ENCODE assay signal across 8 cellular contexts in genomic region chr14:102085944-102086343, GRCh38. TPM values are rescaled to one million over a fixed set of nuclear protein-coding genes. Genes with fewer than 3 reads are reported as not detected.
DNase-seq lines count a peak whose midpoint lies in the region; ATAC-seq, FAIRE-seq and TF ChIP-seq lines count a peak whose summit lies in the region.
"Not testable (repeated sequence)": the region's sequence is repeated elsewhere in the genome, so short reads cannot be mapped to it uniquely, and the experiment has no call there.

No MANE protein-coding gene starts in this region.

- H3K4me3 ChIP-seq in BLaER1 (peak overlapping the region; percentile 91), HUES6 (ENCODE audit: low read depth, low read length) (peak overlapping the region; percentile 73), ascending aorta (peak overlapping the region; percentile 89 to 97), epithelial cell of esophagus (ENCODE audit: low read length) (peak overlapping the region; percentile 73), keratinocyte (ENCODE audit: control insufficient read depth in 2 of 3, extremely low read depth in 1 of 3, insufficient read depth in 2 of 3, low read depth in 1 of 3, low read length in 3 of 3) (peak overlapping the region; percentile 74 to 87 (median 79)), neural cell (ENCODE audit: low read length) (peak overlapping the region; percentile 83)

- H3K4me2 ChIP-seq in BLaER1 (peak overlapping the region; percentile 89), keratinocyte (ENCODE audit: control insufficient read depth, extremely low read depth, insufficient read depth, low read depth, low read length) (peak overlapping the region; percentile 93), neural cell (ENCODE audit: low read length) (peak overlapping the region; percentile 87)

- H3K9me1 ChIP-seq in keratinocyte (ENCODE audit: control insufficient read depth, extremely low read depth, insufficient read depth, low read length), result not testable (repeated sequence)

- not testable (repeated sequence) for H3K9me3 ChIP-seq in BLaER1; HUES6 (ENCODE audit: control insufficient read depth, insufficient read depth, low read depth, low read length); ascending aorta; keratinocyte (ENCODE audit: control insufficient read depth, low read depth, low read length); neural cell (ENCODE audit: low read length)

- not testable (repeated sequence) for H3F3A ChIP-seq in neural cell (ENCODE audit: insufficient read depth, low read length, poor library complexity, severe bottlenecking)

- H3K9me3 Mint-ChIP-seq in T-helper 2 cell treated with Interferon-gamma antibody and Interleukin-4, amounts not matched to agents 5 μg/mL and 100 μg/mL, for 36 hours; stimulated activated naive CD8-positive, alpha-beta T cell treated with anti-CD3 and anti-CD28 coated beads, Interleukin-15, amount 100 ng/mL, for 72 hours: not testable (repeated sequence)

- H4K20me1 ChIP-seq in BLaER1 (peaks cover 57% of the 10 kb centered on the region), keratinocyte (ENCODE audit: control insufficient read depth, extremely low read depth, insufficient read depth, low read length) (peaks cover 13% of the 10 kb centered on the region)
- not testable (repeated sequence) for H4K20me1 ChIP-seq in neural cell (ENCODE audit: insufficient read depth)

- H3K36me3 Mint-ChIP-seq in T-helper 2 cell treated with Interferon-gamma antibody and Interleukin-4, amounts not matched to agents 5 μg/mL and 100 μg/mL, for 36 hours (ENCODE audit: low read depth), result peaks cover 53% of the 10 kb centered on the region

- TF ChIP-seq RAD21 in neural cell (conservative IDR thresholded peaks at IDR 0.05), result not testable (repeated sequence)

- not testable (repeated sequence) for H3K27me3 ChIP-seq in BLaER1; HUES6 (ENCODE audit: control insufficient read depth, insufficient read depth, low read length); ascending aorta; keratinocyte (ENCODE audit: control insufficient read depth, extremely low read depth, insufficient read depth, low read length); neural cell (ENCODE audit: insufficient read depth, low read depth, low read length)

- peak overlapping the region; percentile 97 for H3K27ac Mint-ChIP-seq in T-helper 2 cell treated with Interferon-gamma antibody and Interleukin-4, amounts not matched to agents 5 μg/mL and 100 μg/mL, for 36 hours
- peak overlapping the region; percentile 88 to 99 for H3K27ac Mint-ChIP-seq in stimulated activated naive CD8-positive, alpha-beta T cell treated with anti-CD3 and anti-CD28 coated beads, Interleukin-15, amount 100 ng/mL, for 72 hours

- not testable (repeated sequence) for H3K9me2 ChIP-seq in neural cell (ENCODE audit: insufficient read depth, low read length)

- H3K4me1 ChIP-seq in BLaER1, result peaks cover 75% of the 10 kb centered on the region
- H3K4me1 ChIP-seq in HUES6 (ENCODE audit: control insufficient read depth, insufficient read depth, low read length), result peaks cover 24% of the 10 kb centered on the region
- H3K4me1 ChIP-seq in ascending aorta, result peaks cover 13 to 41% of the 10 kb centered on the region in 2 donors
- peaks cover 39% of the 10 kb centered on the region for H3K4me1 ChIP-seq in keratinocyte (ENCODE audit: control insufficient read depth, extremely low read depth, insufficient read depth, low read length)

- dilution Hi-C loops in keratinocyte (cut with MboI; ENCODE audit: extremely low pct_ligation_motif_present, low sequenced_read_pairs), result not testable (repeated sequence)

- H3K9ac ChIP-seq in BLaER1, result peak overlapping the region; percentile 99
- peak overlapping the region; percentile 78 for H3K9ac ChIP-seq in HUES6 (ENCODE audit: low read length)
- H3K9ac ChIP-seq in keratinocyte (ENCODE audit: control insufficient read depth, extremely low read depth, insufficient read depth, low read length), result peak overlapping the region; percentile 82
- peak overlapping the region; percentile 98 for H3K9ac ChIP-seq in neural cell (ENCODE audit: low read length)

- not testable (repeated sequence) for FAIRE-seq in keratinocyte (lab: Jason Lieb, UNC)

- H3K4me1 Mint-ChIP-seq in T-helper 2 cell treated with Interferon-gamma antibody and Interleukin-4, amounts not matched to agents 5 μg/mL and 100 μg/mL, for 36 hours (ENCODE audit: low read depth), result peaks cover 60% of the 10 kb centered on the region
- H3K4me1 Mint-ChIP-seq in stimulated activated naive CD8-positive, alpha-beta T cell treated with anti-CD3 and anti-CD28 coated beads, Interleukin-15, amount 100 ng/mL, for 72 hours, result peaks cover 79% of the 10 kb centered on the region

- not testable (repeated sequence) for ATAC-seq in stimulated activated naive CD8-positive, alpha-beta T cell treated with anti-CD3 and anti-CD28 coated beads, Interleukin-15, amount 100 ng/mL, for 72 hours

- intact Hi-C loops in ascending aorta (cut with DNase I), result loop anchor here (2.0 to 10.0 kb wide), 7 partner anchors 121 to 1711 kb away; partner anchors contain the start of genes ANKRD9, DYNC1H1, EIF5 and PPP2R5C

- H2AFZ ChIP-seq in keratinocyte (ENCODE audit: control insufficient read depth, low read length), result not testable (repeated sequence)
- peak overlapping the region; percentile 27 for H2AFZ ChIP-seq in neural cell (ENCODE audit: low read depth, low read length)

- H3K4me3 Mint-ChIP-seq in T-helper 2 cell treated with Interferon-gamma antibody and Interleukin-4, amounts not matched to agents 5 μg/mL and 100 μg/mL, for 36 hours, result peak overlapping the region; percentile 88
- peak overlapping the region; percentile 68 to 93 for H3K4me3 Mint-ChIP-seq in stimulated activated naive CD8-positive, alpha-beta T cell treated with anti-CD3 and anti-CD28 coated beads, Interleukin-15, amount 100 ng/mL, for 72 hours

- H3K27me3 Mint-ChIP-seq in T-helper 2 cell treated with Interferon-gamma antibody and Interleukin-4, amounts not matched to agents 5 μg/mL and 100 μg/mL, for 36 hours (ENCODE audit: low read depth); stimulated activated naive CD8-positive, alpha-beta T cell treated with anti-CD3 and anti-CD28 coated beads, Interleukin-15, amount 100 ng/mL, for 72 hours: not testable (repeated sequence)

- TF ChIP-seq EP300 in neural cell (conservative IDR thresholded peaks at IDR 0.05; ENCODE audit: poor library complexity, severe bottlenecking), result not testable (repeated sequence)

- not testable (repeated sequence) for DNase-seq in T-helper 2 cell treated with Interferon-gamma antibody and Interleukin-4, amounts not matched to agents 5 μg/mL and 100 μg/mL, for 36 hours (ENCODE audit: low spot score); ascending aorta (ENCODE audit: low spot score in 2 of 2); epithelial cell of esophagus (ENCODE audit: low read depth); keratinocyte (ENCODE audit: low read depth, low spot score); stimulated activated naive CD8-positive, alpha-beta T cell treated with anti-CD3 and anti-CD28 coated beads, Interleukin-15, amount 100 ng/mL, for 72 hours

- H3K27ac ChIP-seq in BLaER1 (peak overlapping the region; percentile 99), HUES6 (ENCODE audit: low read depth, low read length) (peak overlapping the region; percentile 3; the same call in 1 of the 2 replicates), ascending aorta (peak overlapping the region; percentile 98 to 100), keratinocyte (ENCODE audit: control insufficient read depth, insufficient read depth, low read length) (peak overlapping the region; percentile 61), neural cell (ENCODE audit: low read length) (peak overlapping the region; percentile 94)

- peaks cover 52% of the 10 kb centered on the region for H3K36me3 ChIP-seq in BLaER1
- peaks cover 51% of the 10 kb centered on the region for H3K36me3 ChIP-seq in HUES6 (ENCODE audit: control insufficient read depth, insufficient read depth, low read length)
- peaks cover 44 to 48% of the 10 kb centered on the region in 2 donors for H3K36me3 ChIP-seq in ascending aorta
- peaks cover 25 to 28% of the 10 kb centered on the region in 2 experiments for H3K36me3 ChIP-seq in keratinocyte (ENCODE audit: control insufficient read depth in 2 of 2, extremely low read depth in 1 of 2, insufficient read depth in 2 of 2, low read length in 2 of 2)
- not testable (repeated sequence) for H3K36me3 ChIP-seq in neural cell (ENCODE audit: insufficient read depth, low read length)

- TF ChIP-seq CTCF in ascending aorta (IDR thresholded peaks at IDR 0.05); epithelial cell of esophagus (IDR thresholded peaks at IDR 0.05; ENCODE audit: insufficient read depth, low read depth, low read length, missing control alignments); keratinocyte (optimal IDR thresholded peaks at IDR 0.05 in 1 of 3, IDR thresholded peaks at IDR 0.05 in 1 of 3, conservative IDR thresholded peaks at IDR 0.05 in 1 of 3; ENCODE audit: extremely low read depth in 1 of 3, insufficient read depth in 2 of 3, low read length in 3 of 3); neural cell (IDR thresholded peaks at IDR 0.05; ENCODE audit: poor library complexity, severe bottlenecking): not testable (repeated sequence)

- peaks cover 42% of the 10 kb centered on the region for H3K79me2 ChIP-seq in keratinocyte (ENCODE audit: control insufficient read depth, insufficient read depth, low read length)
- H3K79me2 ChIP-seq in neural cell (replicated peaks; ENCODE audit: insufficient read depth, low read length), result peaks cover 22% of the 10 kb centered on the region

RNA-seq across cellular contexts. Expression of gene HSP90AA1, which starts 0.9 kb away (rescaled TPM):
- 120 TPM for total RNA-seq in ascending aorta
- polyA plus RNA-seq in keratinocyte (436 to 952 TPM (median 898 TPM) in 3 replicates), neural cell (206 and 232 TPM in 2 replicates)
- 5,549 TPM for polyA plus RNA-seq in keratinocyte (2011; ENCODE audit: low read depth)
- 387 and 706 TPM in 2 replicates for polyA plus RNA-seq in keratinocyte (2011; cell fraction: cytosol; rRNA removed)
- polyA plus RNA-seq in keratinocyte (2011; cell fraction: nucleus; rRNA removed), result 414 and 646 TPM in 2 replicates
- 1,032 and 1,140 TPM in 2 replicates for polyA plus RNA-seq in keratinocyte (2012; ENCODE audit: low replicate concordance)
- polyA minus RNA-seq in keratinocyte (141 to 874 TPM (median 371 TPM) in 3 replicates), neural cell (396 and 605 TPM in 2 replicates)
- 889 TPM for polyA minus RNA-seq in keratinocyte (2011; cell fraction: cytosol; rRNA and poly(A)+ RNA removed)
- polyA minus RNA-seq in keratinocyte (2011; cell fraction: nucleus; rRNA and poly(A)+ RNA removed), result 192 and 292 TPM in 2 replicates

RNA-seq across cellular contexts. Expression of gene WDR20, which starts 53.8 kb away (rescaled TPM):
- 44.8 TPM for total RNA-seq in ascending aorta
- 18.9 to 24.5 TPM (median 22.1 TPM) in 3 replicates for polyA plus RNA-seq in keratinocyte
- 10.7 TPM for polyA plus RNA-seq in keratinocyte (2011; ENCODE audit: low read depth)
- 12.4 and 17.2 TPM in 2 replicates for polyA plus RNA-seq in keratinocyte (2011; cell fraction: cytosol; rRNA removed)
- polyA plus RNA-seq in keratinocyte (2011; cell fraction: nucleus; rRNA removed), result 30.0 and 30.9 TPM in 2 replicates
- polyA plus RNA-seq in keratinocyte (2012; ENCODE audit: low replicate concordance), result 16.5 and 19.0 TPM in 2 replicates
- polyA minus RNA-seq in keratinocyte, result 20.1 to 30.0 TPM (median 26.9 TPM) in 3 replicates
- 19.6 TPM for polyA minus RNA-seq in keratinocyte (2011; cell fraction: cytosol; rRNA and poly(A)+ RNA removed)
- polyA minus RNA-seq in keratinocyte (2011; cell fraction: nucleus; rRNA and poly(A)+ RNA removed), result 19.0 and 31.1 TPM in 2 replicates
- 26.3 and 28.6 TPM in 2 replicates for polyA plus RNA-seq in neural cell
- polyA minus RNA-seq in neural cell, result 43.8 and 51.5 TPM in 2 replicates

Comparison
In these comparisons a context has a peak if more than half of its experiments do, and no peak if none do; other contexts are left out.
1. H3K27ac ChIP-seq: peak in every context shown above with its lines; median percentile 99 in BLaER1; 99 in ascending aorta; 94 in neural cell; 61 in keratinocyte; 3 in HUES6.